In the genomic region with DNA sequence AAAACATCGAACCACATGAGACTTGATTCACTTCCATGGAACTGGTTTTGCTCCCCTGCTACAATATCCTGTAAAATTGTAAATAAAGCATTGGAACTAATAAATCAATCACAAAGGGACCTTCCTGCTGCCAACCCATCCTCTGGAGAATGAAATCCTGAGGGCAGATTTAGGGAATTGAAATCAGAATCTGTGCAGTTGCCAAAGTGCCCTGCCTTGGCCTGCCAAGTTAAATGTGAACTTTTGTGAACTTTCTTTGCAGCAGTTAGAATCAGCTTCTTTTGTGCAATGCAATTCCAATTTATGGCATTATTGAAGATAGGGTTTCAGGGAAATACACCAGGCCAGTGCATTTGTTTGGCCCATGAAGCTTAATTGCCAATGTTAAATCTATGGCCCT, we compare ENCODE assay signal across 21 cellular contexts.
DNase-seq lines count a peak whose midpoint lies in the region; ATAC-seq and TF ChIP-seq lines count a peak whose summit lies in the region.
"Had no signal": no experiment of that assay in that cellular context is flagged by ENCODE, and none has a peak within 500 bp of the region (broad histone marks: within the 10 kb centered on the region; RNA-seq: fewer than 3 reads in every experiment).

No MANE protein-coding gene starts in this region.

- H3K9me3 Mint-ChIP-seq in CD14-positive monocyte (no peaks in the 10 kb centered on the region), WTC11 (peaks cover 3% of the 10 kb centered on the region; the same call in 1 of the 2 replicates)
- no peaks in the 10 kb centered on the region for H3K9me3 Mint-ChIP-seq in activated CD8-positive, alpha-beta memory T cell treated with anti-CD3 and anti-CD28 coated beads, Interleukin-2, amount 10 ng/mL, durations not matched to agents 7 days and 5 days (ENCODE audit: low read depth)
- H3K9me3 Mint-ChIP-seq: immature natural killer cell had no signal

- H3K36me3 ChIP-seq in mucosa of stomach (ENCODE audit: control insufficient read depth, insufficient read depth, low read length) (no peaks in the 10 kb centered on the region), suprapubic skin (no peaks in the 10 kb centered on the region)

- H3K4me1 ChIP-seq in mucosa of stomach (ENCODE audit: control insufficient read depth, insufficient read depth, low read length) (peaks cover 22% of the 10 kb centered on the region), suprapubic skin (peaks cover 33% of the 10 kb centered on the region)

- intact Hi-C loops in dorsolateral prefrontal cortex (cut with DNase I) (loop anchor here in 1 of 2 donors (5.0 kb wide), 1 partner anchor 94 kb away; no protein-coding TSS in a partner anchor), CD14-positive monocyte (cut with micrococcal nuclease) (no loop called here)

- TF ChIP-seq EP300 in suprapubic skin (IDR thresholded peaks at IDR 0.05): no peak

- no peak for TF ChIP-seq CTCF in dorsolateral prefrontal cortex (IDR thresholded peaks at IDR 0.05 in 54 of 56, conservative IDR thresholded peaks at IDR 0.05 in 2 of 56; ENCODE audit: low read depth in 1 of 56, partially characterized antibody in 56 of 56)
- TF ChIP-seq CTCF in suprapubic skin (IDR thresholded peaks at IDR 0.05): no peak
- no peak for TF ChIP-seq CTCF in CD14-positive monocyte (IDR thresholded peaks at IDR 0.05)
- no peak for TF ChIP-seq CTCF in WTC11 (IDR thresholded peaks at IDR 0.05)

- POLR2A ChIA-PET in WTC11 (lab: Charles Lee): no interaction called here

- H3K4me3 ChIP-seq in dorsolateral prefrontal cortex (peak overlapping the region in 6 of 59 donors; percentile 32 to 50 (median 43)), mucosa of stomach (ENCODE audit: low read length) (no peak overlapping the region), suprapubic skin (no peak overlapping the region)

- peaks cover 0 to 10% (median 7%) of the 10 kb centered on the region in 3 donors for H3K27me3 Mint-ChIP-seq in CD14-positive monocyte (ENCODE audit: low read depth in 3 of 3)
- no peaks in the 10 kb centered on the region; the same call in 1 of the 2 replicates for H3K27me3 Mint-ChIP-seq in WTC11 (ENCODE audit: low read depth)
- no peaks in the 10 kb centered on the region for H3K27me3 Mint-ChIP-seq in activated CD8-positive, alpha-beta memory T cell treated with anti-CD3 and anti-CD28 coated beads, Interleukin-2, amount 10 ng/mL, durations not matched to agents 7 days and 5 days

- H3K27ac ChIP-seq in dorsolateral prefrontal cortex (peak overlapping the region; percentile 72 to 99 (median 94)), suprapubic skin (peak overlapping the region; percentile 16)
- H3K27ac ChIP-seq: HL-60 had no signal

- H3K27ac Mint-ChIP-seq in CD14-positive monocyte: no peak overlapping the region
- no peak overlapping the region for H3K27ac Mint-ChIP-seq in WTC11
- no peak overlapping the region for H3K27ac Mint-ChIP-seq in activated CD8-positive, alpha-beta memory T cell treated with anti-CD3 and anti-CD28 coated beads, Interleukin-2, amount 10 ng/mL, durations not matched to agents 7 days and 5 days
- H3K27ac Mint-ChIP-seq: activated CD8-positive, alpha-beta T cell treated with anti-CD3 and anti-CD28 coated beads, Interleukin-2, amount 10 ng/mL, durations not matched to agents 7 days and 5 days; activated naive CD8-positive, alpha-beta T cell treated with anti-CD3 and anti-CD28 coated beads, Interleukin-2, amount 10 ng/mL, durations not matched to agents 7 days and 5 days; B cell; IgD-negative memory B cell; immature natural killer cell had no signal

- ATAC-seq in WTC11: no peak
- no peak for ATAC-seq in activated CD8-positive, alpha-beta memory T cell treated with anti-CD3 and anti-CD28 coated beads, Interleukin-2, amount 10 ng/mL, durations not matched to agents 7 days and 5 days
- ATAC-seq: activated CD8-positive, alpha-beta T cell treated with anti-CD3 and anti-CD28 coated beads, Interleukin-2, amount 10 ng/mL, durations not matched to agents 7 days and 5 days; stimulated activated naive CD8-positive, alpha-beta T cell treated with anti-CD3 and anti-CD28 coated beads, Interleukin-15, Interleukin-2, amounts not matched to agents 100 U/mL and 50 U/mL, for 24 hours had no signal

- DNase-seq in NCI-H446 treated with DMSO at 0.1 percent for 48 hours (lab: John Stamatoyannopoulos, UW) (peak; percentile 20), dorsolateral prefrontal cortex (no peak), suprapubic skin (ENCODE audit: low spot score in 2 of 2) (no peak), CD14-positive monocyte (ENCODE audit: low spot score) (no peak), RPMI8226 (no peak), WTC11 (ENCODE audit: low spot score) (no peak)
- no peak for DNase-seq in activated CD8-positive, alpha-beta memory T cell treated with anti-CD3 and anti-CD28 coated beads, Interleukin-2, amount 10 ng/mL, durations not matched to agents 7 days and 5 days
- DNase-seq: activated CD8-positive, alpha-beta T cell treated with anti-CD3 and anti-CD28 coated beads, Interleukin-2, amount 10 ng/mL, durations not matched to agents 7 days and 5 days; activated naive CD8-positive, alpha-beta T cell treated with anti-CD3 and anti-CD28 coated beads, Interleukin-2, amount 10 ng/mL, durations not matched to agents 7 days and 5 days; effector CD8-positive, alpha-beta T cell; H7; immature natural killer cell; NCI-H2029 treated with DMSO at 0.1 percent for 48 hours; NCI-H510A treated with DMSO at 0.1 percent for 48 hours; stimulated activated CD4-positive, alpha-beta T cell treated with anti-CD3 and anti-CD28 coated beads, Interleukin-1b, Interleukin-23, amount 100 ng/mL, for 48 hours; stimulated activated naive CD8-positive, alpha-beta T cell treated with anti-CD3 and anti-CD28 coated beads, Interleukin-15, Interleukin-2, amounts not matched to agents 100 U/mL and 50 U/mL, for 24 hours; T-helper 2 cell had no signal

- peak overlapping the region; percentile 36 for H3K9ac ChIP-seq in mucosa of stomach (ENCODE audit: low read length)

- H3K27me3 ChIP-seq in dorsolateral prefrontal cortex: no peaks in the 10 kb centered on the region
- H3K27me3 ChIP-seq in mucosa of stomach (ENCODE audit: control insufficient read depth, insufficient read depth, low read length): no peaks in the 10 kb centered on the region
- no peaks in the 10 kb centered on the region for H3K27me3 ChIP-seq in suprapubic skin

- H3K4me3 Mint-ChIP-seq in CD14-positive monocyte (no peak overlapping the region), WTC11 (no peak overlapping the region)
- H3K4me3 Mint-ChIP-seq in activated CD8-positive, alpha-beta memory T cell treated with anti-CD3 and anti-CD28 coated beads, Interleukin-2, amount 10 ng/mL, durations not matched to agents 7 days and 5 days: no peak overlapping the region
- H3K4me3 Mint-ChIP-seq: activated CD8-positive, alpha-beta T cell treated with anti-CD3 and anti-CD28 coated beads, Interleukin-2, amount 10 ng/mL, durations not matched to agents 7 days and 5 days; activated naive CD8-positive, alpha-beta T cell treated with anti-CD3 and anti-CD28 coated beads, Interleukin-2, amount 10 ng/mL, durations not matched to agents 7 days and 5 days; B cell; IgD-negative memory B cell; immature natural killer cell had no signal

- H3K36me3 Mint-ChIP-seq in CD14-positive monocyte (no peaks in the 10 kb centered on the region), WTC11 (no peaks in the 10 kb centered on the region)
- no peaks in the 10 kb centered on the region for H3K36me3 Mint-ChIP-seq in activated CD8-positive, alpha-beta memory T cell treated with anti-CD3 and anti-CD28 coated beads, Interleukin-2, amount 10 ng/mL, durations not matched to agents 7 days and 5 days
- H3K36me3 Mint-ChIP-seq: activated naive CD8-positive, alpha-beta T cell treated with anti-CD3 and anti-CD28 coated beads, Interleukin-2, amount 10 ng/mL, durations not matched to agents 7 days and 5 days had no signal

- no peak for TF ChIP-seq POLR2A in suprapubic skin (IDR thresholded peaks at IDR 0.05)

- H3K4me1 Mint-ChIP-seq in CD14-positive monocyte (peaks cover 21% of the 10 kb centered on the region), WTC11 (peaks cover 7% of the 10 kb centered on the region)
- no peaks in the 10 kb centered on the region for H3K4me1 Mint-ChIP-seq in activated CD8-positive, alpha-beta memory T cell treated with anti-CD3 and anti-CD28 coated beads, Interleukin-2, amount 10 ng/mL, durations not matched to agents 7 days and 5 days
- H3K4me1 Mint-ChIP-seq: activated naive CD8-positive, alpha-beta T cell treated with anti-CD3 and anti-CD28 coated beads, Interleukin-2, amount 10 ng/mL, durations not matched to agents 7 days and 5 days; B cell; IgD-negative memory B cell; immature natural killer cell had no signal

- WGBS in suprapubic skin: 0% methylated on average over 1 of the region's 1 CpG

- CTCF ChIA-PET in WTC11 (lab: Charles Lee): interaction anchor here (0.5 kb wide), 1 partner anchor 68 kb away, joined by 3 read pairs; no protein-coding TSS in a partner anchor
- CTCF ChIA-PET in activated CD8-positive, alpha-beta memory T cell treated with anti-CD3 and anti-CD28 coated beads, Interleukin-2, amount 10 ng/mL, durations not matched to agents 7 days and 5 days (lab: Charles Lee): no interaction called here

- H3K9me3 ChIP-seq in mucosa of stomach (ENCODE audit: control insufficient read depth, low read length) (no peaks in the 10 kb centered on the region), suprapubic skin (no peaks in the 10 kb centered on the region)

TF ChIP-seq in WTC11, 78 proteins besides CTCF, POLR2A, EP300 and RAD21:
- TF ChIP-seq ZNF219 (CRISPR knock-in tag; IDR thresholded peaks at IDR 0.05; ENCODE audit: borderline replicate concordance): no peak
- TF ChIP-seq SOX15 (CRISPR knock-in tag; IDR thresholded peaks at IDR 0.05): no peak
- TF ChIP-seq NR2C2 (CRISPR knock-in tag; IDR thresholded peaks at IDR 0.05): no peak
- TF ChIP-seq, protein P1, sequence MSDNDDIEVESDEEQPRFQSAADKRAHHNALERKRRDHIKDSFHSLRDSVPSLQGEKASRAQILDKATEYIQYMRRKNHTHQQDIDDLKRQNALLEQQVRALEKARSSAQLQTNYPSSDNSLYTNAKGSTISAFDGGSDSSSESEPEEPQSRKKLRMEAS (CRISPR knock-in tag; IDR thresholded peaks at IDR 0.05): no peak
- TF ChIP-seq ZNF416 (CRISPR knock-in tag; IDR thresholded peaks at IDR 0.05): no peak
